1 cellular context compared by ENCODE assay signal in genomic region chr16:3717235-3718018, GRCh38.
TF ChIP-seq lines count a peak whose summit lies in the region.

Gene TRAP1, minus strand, starts transcription at chr16:3717524. Its CDS starts 16 bp downstream, at chr16:3717508.

TF ChIP-seq in HepG2, 621 proteins besides CTCF, POLR2A, EP300 and RAD21 (continued from another document and continues in another):
- no peak for TF ChIP-seq ZNF512B (CRISPR knock-in tag; IDR thresholded peaks at IDR 0.05; ENCODE audit: borderline replicate concordance)
- 0 out of 2 replicates have a peak, but pooled peaks have one; percentile 47 for TF ChIP-seq DMTF1 (CRISPR knock-in tag; IDR thresholded peaks at IDR 0.05)
- no peak for TF ChIP-seq ZNF83 (CRISPR knock-in tag; IDR thresholded peaks at IDR 0.05; ENCODE audit: borderline replicate concordance)
- TF ChIP-seq TCF7L2 (IDR thresholded peaks at IDR 0.05; ENCODE audit: low read depth, low read length) = no peak
- TF ChIP-seq SRSF9 (IDR thresholded peaks at IDR 0.05; ENCODE audit: borderline replicate concordance, insufficient read depth, low read depth, low read length, poor library complexity, severe bottlenecking) = no peak
- TF ChIP-seq GLI4 (CRISPR knock-in tag; IDR thresholded peaks at IDR 0.05; ENCODE audit: borderline replicate concordance) = no peak
- no peak for TF ChIP-seq FOXM1 (CRISPR knock-in tag; IDR thresholded peaks at IDR 0.05)
- TF ChIP-seq NFE2L2 (IDR thresholded peaks at IDR 0.05; ENCODE audit: low read length) = no peak
- TF ChIP-seq ZNF142 (CRISPR knock-in tag; IDR thresholded peaks at IDR 0.05) = peak; percentile 54; the same call in 1 of the 2 replicates
- TF ChIP-seq MZF1 (CRISPR knock-in tag; IDR thresholded peaks at IDR 0.05; ENCODE audit: borderline replicate concordance) = no peak
- peak; percentile 34; the same call in 1 of the 2 replicates for TF ChIP-seq ZNF761 (CRISPR knock-in tag; conservative IDR thresholded peaks at IDR 0.05)
- TF ChIP-seq ZNF75D (CRISPR knock-in tag; IDR thresholded peaks at IDR 0.05; ENCODE audit: borderline replicate concordance) = no peak
- TF ChIP-seq ADNP (CRISPR knock-in tag; IDR thresholded peaks at IDR 0.05) = no peak
- no peak for TF ChIP-seq ZNF569 (CRISPR knock-in tag; IDR thresholded peaks at IDR 0.05; ENCODE audit: borderline replicate concordance)
- no peak for TF ChIP-seq ZBTB49 (CRISPR knock-in tag; IDR thresholded peaks at IDR 0.05; ENCODE audit: borderline replicate concordance)
- no peak for TF ChIP-seq IRF2 (CRISPR knock-in tag; IDR thresholded peaks at IDR 0.05)
- no peak for TF ChIP-seq RERE (CRISPR knock-in tag; IDR thresholded peaks at IDR 0.05; ENCODE audit: low read depth)
- no peak for TF ChIP-seq REST (IDR thresholded peaks at IDR 0.05; ENCODE audit: borderline replicate concordance in 1 of 2, low read depth in 1 of 2, low read length in 2 of 2)
- no peak for TF ChIP-seq AKNA (CRISPR knock-in tag; IDR thresholded peaks at IDR 0.05; ENCODE audit: borderline replicate concordance)
- no peak for TF ChIP-seq ZSCAN12 (CRISPR knock-in tag; IDR thresholded peaks at IDR 0.05)
